ENCODE assay signal across 31 cellular contexts in genomic region chr9:109094268-109094667, GRCh38. TPM values are rescaled to one million over a fixed set of nuclear protein-coding genes. Genes with fewer than 3 reads are reported as not detected.
DNase-seq lines count a peak whose midpoint lies in the region; ATAC-seq and TF ChIP-seq lines count a peak whose summit lies in the region.
"Had no signal": no experiment of that assay in that cellular context is flagged by ENCODE, and none has a peak within 500 bp of the region (broad histone marks: within the 10 kb centered on the region; RNA-seq: fewer than 3 reads in every experiment).

No MANE protein-coding gene starts in this region.

- H3K36me3 ChIP-seq in gastroesophageal sphincter (peaks cover 0 to 31% of the 10 kb centered on the region in 2 donors), gastrocnemius medialis (peaks cover 0 to 23% of the 10 kb centered on the region in 2 donors)

- intact Hi-C loops in activated CD4-positive, alpha-beta T cell treated with anti-CD3 and anti-CD28 coated beads, Interleukin-2, amount 10 ng/mL, durations not matched to agents 24 days and 14 days (cut with micrococcal nuclease) = no loop called here
- intact Hi-C loops in activated CD4-positive, alpha-beta T cell treated with anti-CD3 and anti-CD28 coated beads for 36 hours (cut with DNase I, micrococcal nuclease) = loop anchor here in 1 of 2 experiments (5.0 kb wide), 1 partner anchor 318 kb away; no protein-coding TSS in a partner anchor
- intact Hi-C loops in gastrocnemius medialis (cut with DNase I; ENCODE audit: low total_unique reads) = loop anchor here (10.0 kb wide), 1 partner anchor 221 kb away; no protein-coding TSS in a partner anchor

- ATAC-seq in activated CD4-positive, alpha-beta T cell treated with anti-CD3 and anti-CD28 coated beads for 36 hours = no peak
- ATAC-seq in T-cell (replicated peaks in 1 of 4) = no peak
- no peak for ATAC-seq in gastroesophageal sphincter
- no peak for ATAC-seq in gastrocnemius medialis
- ATAC-seq in activated CD8-positive, alpha-beta memory T cell treated with anti-CD3 and anti-CD28 coated beads, Interleukin-2, amount 10 ng/mL, durations not matched to agents 7 days and 5 days = no peak
- ATAC-seq: activated T-cell treated with anti-CD3 and anti-CD28 coated beads, Interleukin-2, amount 50 U/mL, for 4 hours had no signal

- H3K27ac Mint-ChIP-seq in activated CD4-positive, alpha-beta T cell treated with anti-CD3 and anti-CD28 coated beads, Interleukin-2, amount 10 ng/mL, durations not matched to agents 24 days and 14 days = no peak overlapping the region
- no peak overlapping the region for H3K27ac Mint-ChIP-seq in activated CD4-positive, alpha-beta T cell treated with anti-CD3 and anti-CD28 coated beads for 36 hours
- H3K27ac Mint-ChIP-seq in T-cell = peak overlapping the region; percentile 20 to 81
- H3K27ac Mint-ChIP-seq in activated CD8-positive, alpha-beta memory T cell treated with anti-CD3 and anti-CD28 coated beads, Interleukin-2, amount 10 ng/mL, durations not matched to agents 7 days and 5 days = no peak overlapping the region
- H3K27ac Mint-ChIP-seq: T-helper 1 cell treated with Interleukin-12 subunit alpha and Interleukin-12 subunit beta and Interleukin-4 antibody, amounts not matched to agents 30 μg/mL and 1 μg/mL, for 36 hours had no signal

- TF ChIP-seq CTCF in gastroesophageal sphincter (IDR thresholded peaks at IDR 0.05) (no peak), gastrocnemius medialis (IDR thresholded peaks at IDR 0.05 in 4 of 5, conservative IDR thresholded peaks at IDR 0.05 in 1 of 5) (no peak)

- WGBS in gastroesophageal sphincter (ENCODE audit: low coverage in 1 of 2), 2 donors = 47 to 59% methylated on average over 3 to 6 of the region's 6 CpGs

- CTCF ChIA-PET in activated CD4-positive, alpha-beta T cell treated with anti-CD3 and anti-CD28 coated beads for 36 hours (lab: Charles Lee) = interaction anchor here (0.6 to 1.7 kb wide), 3 partner anchors 14 to 49 kb away, joined by 3 to 6 read pairs (median 4); no protein-coding TSS in a partner anchor
- CTCF ChIA-PET in T-cell (lab: Charles Lee) = no interaction called here
- CTCF ChIA-PET in activated CD8-positive, alpha-beta memory T cell treated with anti-CD3 and anti-CD28 coated beads, Interleukin-2, amount 10 ng/mL, durations not matched to agents 7 days and 5 days (lab: Charles Lee) = no interaction called here

- POLR2A ChIA-PET in activated CD4-positive, alpha-beta T cell treated with anti-CD3 and anti-CD28 coated beads for 36 hours (lab: Charles Lee) = no interaction called here
- POLR2A ChIA-PET in T-cell (lab: Charles Lee) = interaction anchor here in 1 of 2 donors (0.5 to 0.9 kb wide), 2 partner anchors 13 to 26 kb away, joined by 3 read pairs; no protein-coding TSS in a partner anchor

- H3K27ac ChIP-seq in gastroesophageal sphincter (peak overlapping the region in 3 of 4 donors; percentile 72 to 81 (median 76)), gastrocnemius medialis (peak overlapping the region; percentile 83 to 86 (median 84))
- H3K27ac ChIP-seq: 22Rv1; BLaER1 treated with 17β-estradiol and CSF1 and Interleukin-3, amounts not matched to agents 10 nM and 100 nM; HL-60; WERI-Rb-1 had no signal

- H3K4me3 Mint-ChIP-seq in activated CD4-positive, alpha-beta T cell treated with anti-CD3 and anti-CD28 coated beads, Interleukin-2, amount 10 ng/mL, durations not matched to agents 24 days and 14 days = no peak overlapping the region
- no peak overlapping the region for H3K4me3 Mint-ChIP-seq in activated CD4-positive, alpha-beta T cell treated with anti-CD3 and anti-CD28 coated beads for 36 hours
- peak overlapping the region in 1 of 3 donors; percentile 59 for H3K4me3 Mint-ChIP-seq in T-cell
- no peak overlapping the region for H3K4me3 Mint-ChIP-seq in activated CD8-positive, alpha-beta memory T cell treated with anti-CD3 and anti-CD28 coated beads, Interleukin-2, amount 10 ng/mL, durations not matched to agents 7 days and 5 days
- H3K4me3 Mint-ChIP-seq: activated T-cell treated with anti-CD3 and anti-CD28 coated beads, Interleukin-2, amount 50 U/mL, for 4 hours; T-helper 1 cell treated with Interleukin-12 subunit alpha and Interleukin-12 subunit beta and Interleukin-4 antibody, amounts not matched to agents 30 μg/mL and 1 μg/mL, for 36 hours had no signal

- DNase-seq in activated CD4-positive, alpha-beta T cell treated with anti-CD3 and anti-CD28 coated beads, Interleukin-2, amount 10 ng/mL, durations not matched to agents 24 days and 14 days = peak; percentile 43
- no peak for DNase-seq in activated CD4-positive, alpha-beta T cell treated with anti-CD3 and anti-CD28 coated beads for 36 hours
- DNase-seq in T-cell (no peak), gastrocnemius medialis (no peak), NCI-H1092 (lab: John Stamatoyannopoulos, UW) (no peak)
- no peak for DNase-seq in activated CD8-positive, alpha-beta memory T cell treated with anti-CD3 and anti-CD28 coated beads, Interleukin-2, amount 10 ng/mL, durations not matched to agents 7 days and 5 days
- no peak for DNase-seq in activated T-cell treated with anti-CD3 and anti-CD28 coated beads, Interleukin-2, amount 50 U/mL, for 1 hour
- DNase-seq: activated CD4-positive, alpha-beta T cell treated with anti-CD3 and anti-CD28 coated beads, Interleukin-2, amount 50 U/mL, for 1 hour; activated gamma-delta T cell treated with Interleukin-2 at 50 U/mL for 16 hours; activated T-cell treated with anti-CD3 and anti-CD28 coated beads, Interleukin-2, amount 50 U/mL, for 4 hours; Calu3; cerebellar nuclear complex; dermis blood vessel endothelial cell; DMS79; foreskin melanocyte; GDM1; hippocampal formation; KBM-7; NCI-H1105 treated with DMSO at 0.1 percent for 48 hours; NCI-H1930; NCI-H526 treated with DMSO at 0.1 percent for 48 hours; NK-92 treated with Interleukin-12 subunit alpha and Interleukin-12 subunit beta, amount 100 ng/mL, for 24 hours; SK-N-SH; stimulated activated CD4-positive, alpha-beta T cell treated with anti-CD3 and anti-CD28 coated beads, Interleukin-4, amount 100 ng/mL, for 24 hours; WERI-Rb-1 had no signal

- in situ Hi-C loops in gastrocnemius medialis (cut with MboI; ENCODE audit: low sequenced_read_pairs in 4 of 4) = no loop called here

- peaks cover 57% of the 10 kb centered on the region for H3K4me1 Mint-ChIP-seq in activated CD4-positive, alpha-beta T cell treated with anti-CD3 and anti-CD28 coated beads, Interleukin-2, amount 10 ng/mL, durations not matched to agents 24 days and 14 days
- H3K4me1 Mint-ChIP-seq in activated CD4-positive, alpha-beta T cell treated with anti-CD3 and anti-CD28 coated beads for 36 hours = peaks cover 76% of the 10 kb centered on the region
- peaks cover 66 to 78% (median 70%) of the 10 kb centered on the region in 3 donors for H3K4me1 Mint-ChIP-seq in T-cell
- peaks cover 54% of the 10 kb centered on the region for H3K4me1 Mint-ChIP-seq in activated CD8-positive, alpha-beta memory T cell treated with anti-CD3 and anti-CD28 coated beads, Interleukin-2, amount 10 ng/mL, durations not matched to agents 7 days and 5 days

- H3K9me3 ChIP-seq in gastroesophageal sphincter (no peaks in the 10 kb centered on the region), gastrocnemius medialis (no peaks in the 10 kb centered on the region)
- H3K9me3 ChIP-seq: BLaER1 treated with 17β-estradiol and CSF1 and Interleukin-3, amounts not matched to agents 10 nM and 100 nM; SK-N-SH; tibial nerve had no signal

- no peaks in the 10 kb centered on the region for H3K27me3 ChIP-seq in gastroesophageal sphincter
- no peaks in the 10 kb centered on the region for H3K27me3 ChIP-seq in gastrocnemius medialis
- H3K27me3 ChIP-seq: BLaER1 treated with 17β-estradiol and CSF1 and Interleukin-3, amounts not matched to agents 10 nM and 100 nM; tibial nerve had no signal

- H3K27me3 Mint-ChIP-seq in activated CD4-positive, alpha-beta T cell treated with anti-CD3 and anti-CD28 coated beads, Interleukin-2, amount 10 ng/mL, durations not matched to agents 24 days and 14 days = no peaks in the 10 kb centered on the region
- no peaks in the 10 kb centered on the region for H3K27me3 Mint-ChIP-seq in activated CD4-positive, alpha-beta T cell treated with anti-CD3 and anti-CD28 coated beads for 36 hours
- H3K27me3 Mint-ChIP-seq in T-cell = no peaks in the 10 kb centered on the region
- no peaks in the 10 kb centered on the region for H3K27me3 Mint-ChIP-seq in activated CD8-positive, alpha-beta memory T cell treated with anti-CD3 and anti-CD28 coated beads, Interleukin-2, amount 10 ng/mL, durations not matched to agents 7 days and 5 days

- TF ChIP-seq POLR2A in gastroesophageal sphincter (IDR thresholded peaks at IDR 0.05) (no peak), gastrocnemius medialis (IDR thresholded peaks at IDR 0.05) (no peak)

- H3K4me3 ChIP-seq in gastroesophageal sphincter (no peak overlapping the region), gastrocnemius medialis (no peak overlapping the region)
- H3K4me3 ChIP-seq: BLaER1 treated with 17β-estradiol and CSF1 and Interleukin-3, amounts not matched to agents 10 nM and 100 nM; tibial nerve had no signal

- peaks cover 3% of the 10 kb centered on the region for H3K9me3 Mint-ChIP-seq in activated CD4-positive, alpha-beta T cell treated with anti-CD3 and anti-CD28 coated beads, Interleukin-2, amount 10 ng/mL, durations not matched to agents 24 days and 14 days
- no peaks in the 10 kb centered on the region for H3K9me3 Mint-ChIP-seq in activated CD4-positive, alpha-beta T cell treated with anti-CD3 and anti-CD28 coated beads for 36 hours (ENCODE audit: low read depth)
- no peaks in the 10 kb centered on the region for H3K9me3 Mint-ChIP-seq in T-cell
- H3K9me3 Mint-ChIP-seq in activated CD8-positive, alpha-beta memory T cell treated with anti-CD3 and anti-CD28 coated beads, Interleukin-2, amount 10 ng/mL, durations not matched to agents 7 days and 5 days (ENCODE audit: low read depth) = no peaks in the 10 kb centered on the region
- H3K9me3 Mint-ChIP-seq: activated T-cell treated with anti-CD3 and anti-CD28 coated beads, Interleukin-2, amount 50 U/mL, for 4 hours; T-helper 1 cell treated with Interleukin-12 subunit alpha and Interleukin-12 subunit beta and Interleukin-4 antibody, amounts not matched to agents 30 μg/mL and 1 μg/mL, for 36 hours had no signal

- H3K36me3 Mint-ChIP-seq in activated CD4-positive, alpha-beta T cell treated with anti-CD3 and anti-CD28 coated beads, Interleukin-2, amount 10 ng/mL, durations not matched to agents 24 days and 14 days (ENCODE audit: low read depth) = peaks cover 68% of the 10 kb centered on the region
- peaks cover 54% of the 10 kb centered on the region for H3K36me3 Mint-ChIP-seq in activated CD4-positive, alpha-beta T cell treated with anti-CD3 and anti-CD28 coated beads for 36 hours (ENCODE audit: low read depth)
- peaks cover 65% of the 10 kb centered on the region for H3K36me3 Mint-ChIP-seq in T-cell
- H3K36me3 Mint-ChIP-seq in activated CD8-positive, alpha-beta memory T cell treated with anti-CD3 and anti-CD28 coated beads, Interleukin-2, amount 10 ng/mL, durations not matched to agents 7 days and 5 days = peaks cover 72% of the 10 kb centered on the region

- H3K4me1 ChIP-seq in gastroesophageal sphincter (peaks cover 29 to 74% (median 29%) of the 10 kb centered on the region in 3 donors), gastrocnemius medialis (peaks cover 61 to 67% of the 10 kb centered on the region in 2 donors)

- TF ChIP-seq EP300 in gastroesophageal sphincter (IDR thresholded peaks at IDR 0.05) = no peak

RNA-seq across cellular contexts. Expression of gene TMEM245, which starts 25.5 kb away (rescaled TPM):
- 26.7 and 27.0 TPM in 2 replicates for total RNA-seq in activated CD4-positive, alpha-beta T cell treated with anti-CD3 and anti-CD28 coated beads, Interleukin-2, amount 10 ng/mL, durations not matched to agents 24 days and 14 days
- 10 to 100 TPM; 24.0 to 24.5 TPM for total RNA-seq in activated CD4-positive, alpha-beta T cell treated with anti-CD3 and anti-CD28 coated beads for 36 hours
- total RNA-seq in T-cell (10 to 100 TPM; 32.5 to 68.1 (median 52.5) TPM), gastroesophageal sphincter (100 to 1,000 TPM; 130 to 180 (median 142) TPM), gastrocnemius medialis (100 to 1,000 TPM in 1 of 4 donors, 10 to 100 TPM in 3; 45.7 to 121 (median 71.4) TPM)
- total RNA-seq in activated CD8-positive, alpha-beta memory T cell treated with anti-CD3 and anti-CD28 coated beads, Interleukin-2, amount 10 ng/mL, durations not matched to agents 7 days and 5 days = 10 to 100 TPM; 25.9 to 39.2 TPM

Comparison
In these comparisons a context has a peak if more than half of its experiments do, and no peak if none do; other contexts are left out.
1. H3K27ac Mint-ChIP-seq: peak in T-cell (2 of 2); none in activated CD4-positive, alpha-beta T cell treated with anti-CD3 and anti-CD28 coated beads, Interleukin-2, amount 10 ng/mL, durations not matched to agents 24 days and 14 days (single experiment), activated CD4-positive, alpha-beta T cell treated with anti-CD3 and anti-CD28 coated beads for 36 hours (single experiment) and activated CD8-positive, alpha-beta memory T cell treated with anti-CD3 and anti-CD28 coated beads, Interleukin-2, amount 10 ng/mL, durations not matched to agents 7 days and 5 days (single experiment).